Comparison of ENCODE assay signal across 1 cellular context in the genomic region with DNA sequence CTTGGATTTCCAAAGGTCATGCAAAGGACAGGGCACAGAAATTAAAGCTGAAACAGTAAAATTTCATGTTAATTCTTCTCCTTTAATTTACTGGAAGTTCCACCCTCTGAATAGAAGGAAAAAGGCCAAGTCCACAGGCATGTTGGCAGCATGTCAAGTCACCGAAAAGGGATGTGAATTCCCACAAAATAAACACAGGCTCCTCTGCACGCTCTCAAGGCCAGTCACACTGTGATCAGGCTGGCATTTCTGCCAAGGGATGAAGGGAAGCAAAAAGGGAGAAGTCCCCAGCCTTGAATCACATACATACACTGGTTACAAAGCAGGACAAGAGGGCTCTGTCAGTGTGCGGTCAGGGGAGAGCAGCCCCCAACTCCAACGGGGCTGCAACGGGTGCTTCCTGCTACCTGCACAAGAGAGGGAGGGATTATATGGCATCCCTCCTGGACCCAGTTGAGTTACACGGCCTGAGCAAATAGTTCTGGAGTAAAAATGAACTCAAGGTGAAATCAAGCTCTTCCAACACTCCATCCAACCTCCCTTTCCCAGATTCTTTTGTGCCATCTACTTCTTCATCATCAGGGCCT.
TF ChIP-seq lines count a peak whose summit lies in the region.

No MANE protein-coding gene starts in this region.

TF ChIP-seq in neural cell, 6 proteins besides CTCF, POLR2A, EP300 and RAD21:
- TF ChIP-seq MXI1 (conservative IDR thresholded peaks at IDR 0.05; ENCODE audit: poor library complexity, severe bottlenecking) (no peak), SMC3 (conservative IDR thresholded peaks at IDR 0.05; ENCODE audit: poor library complexity) (no peak), TAF1 (IDR thresholded peaks at IDR 0.05; ENCODE audit: low read depth) (no peak), EZH2 (IDR thresholded peaks at IDR 0.05; ENCODE audit: borderline replicate concordance, insufficient read depth, low read length, poor library complexity, severe bottlenecking) (no peak), POLR2AphosphoS5 (IDR thresholded peaks at IDR 0.05) (no peak)
- TF ChIP-seq, protein P1, sequence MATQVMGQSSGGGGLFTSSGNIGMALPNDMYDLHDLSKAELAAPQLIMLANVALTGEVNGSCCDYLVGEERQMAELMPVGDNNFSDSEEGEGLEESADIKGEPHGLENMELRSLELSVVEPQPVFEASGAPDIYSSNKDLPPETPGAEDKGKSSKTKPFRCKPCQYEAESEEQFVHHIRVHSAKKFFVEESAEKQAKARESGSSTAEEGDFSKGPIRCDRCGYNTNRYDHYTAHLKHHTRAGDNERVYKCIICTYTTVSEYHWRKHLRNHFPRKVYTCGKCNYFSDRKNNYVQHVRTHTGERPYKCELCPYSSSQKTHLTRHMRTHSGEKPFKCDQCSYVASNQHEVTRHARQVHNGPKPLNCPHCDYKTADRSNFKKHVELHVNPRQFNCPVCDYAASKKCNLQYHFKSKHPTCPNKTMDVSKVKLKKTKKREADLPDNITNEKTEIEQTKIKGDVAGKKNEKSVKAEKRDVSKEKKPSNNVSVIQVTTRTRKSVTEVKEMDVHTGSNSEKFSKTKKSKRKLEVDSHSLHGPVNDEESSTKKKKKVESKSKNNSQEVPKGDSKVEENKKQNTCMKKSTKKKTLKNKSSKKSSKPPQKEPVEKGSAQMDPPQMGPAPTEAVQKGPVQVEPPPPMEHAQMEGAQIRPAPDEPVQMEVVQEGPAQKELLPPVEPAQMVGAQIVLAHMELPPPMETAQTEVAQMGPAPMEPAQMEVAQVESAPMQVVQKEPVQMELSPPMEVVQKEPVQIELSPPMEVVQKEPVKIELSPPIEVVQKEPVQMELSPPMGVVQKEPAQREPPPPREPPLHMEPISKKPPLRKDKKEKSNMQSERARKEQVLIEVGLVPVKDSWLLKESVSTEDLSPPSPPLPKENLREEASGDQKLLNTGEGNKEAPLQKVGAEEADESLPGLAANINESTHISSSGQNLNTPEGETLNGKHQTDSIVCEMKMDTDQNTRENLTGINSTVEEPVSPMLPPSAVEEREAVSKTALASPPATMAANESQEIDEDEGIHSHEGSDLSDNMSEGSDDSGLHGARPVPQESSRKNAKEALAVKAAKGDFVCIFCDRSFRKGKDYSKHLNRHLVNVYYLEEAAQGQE (IDR thresholded peaks at IDR 0.05; ENCODE audit: borderline replicate concordance) = no peak
